ENCODE assay signal across 13 cellular contexts in genomic region chr4:6250984-6251295, GRCh38. TPM values are rescaled to one million over a fixed set of nuclear protein-coding genes. Genes with fewer than 3 reads are reported as not detected.
DNase-seq lines count a peak whose midpoint lies in the region; ATAC-seq and TF ChIP-seq lines count a peak whose summit lies in the region.
"Had no signal": no experiment of that assay in that cellular context is flagged by ENCODE, and none has a peak within 500 bp of the region (broad histone marks: within the 10 kb centered on the region; RNA-seq: fewer than 3 reads in every experiment).

No MANE protein-coding gene starts in this region.

- H3K9me3 Mint-ChIP-seq in CD4-positive, alpha-beta T cell: no peaks in the 10 kb centered on the region
- H3K9me3 Mint-ChIP-seq in stimulated activated effector memory CD8-positive, alpha-beta T cell treated with anti-CD3 and anti-CD28 coated beads, Interleukin-12 subunit alpha, Interleukin-12 subunit beta, amount 100 ng/mL, for 72 hours: no peaks in the 10 kb centered on the region

- H3K27ac ChIP-seq in CD4-positive, alpha-beta T cell (ENCODE audit: low read depth, low read length): no peak overlapping the region
- H3K27ac ChIP-seq in OCI-LY3 (ENCODE audit: low read length): no peak overlapping the region
- H3K27ac ChIP-seq in colonic mucosa: no peak overlapping the region
- H3K27ac ChIP-seq in temporal lobe (ENCODE audit: low read depth, low read length): peak overlapping the region; percentile 9
- H3K27ac ChIP-seq: SJSA1 had no signal

- H3K27me3 ChIP-seq in CD4-positive, alpha-beta T cell (ENCODE audit: control insufficient read depth, insufficient read depth, low read length): peaks cover 33% of the 10 kb centered on the region
- H3K27me3 ChIP-seq in OCI-LY3 (ENCODE audit: low read depth, low read length) (0 out of 2 replicates have a peak, but pooled peaks cover 2% of the 10 kb centered on the region), colonic mucosa (no peaks in the 10 kb centered on the region)
- H3K27me3 ChIP-seq: SJSA1 had no signal

- no peak overlapping the region for H3K4me2 ChIP-seq in OCI-LY3 (ENCODE audit: low read length)

- DNase-seq in CD4-positive, alpha-beta T cell: no peak
- DNase-seq in colonic mucosa (no peak), SIG-M5 (lab: John Stamatoyannopoulos, UW) (no peak)
- no peak for DNase-seq in stimulated activated effector memory CD8-positive, alpha-beta T cell treated with anti-CD3 and anti-CD28 coated beads, Interleukin-12 subunit alpha, Interleukin-12 subunit beta, amount 100 ng/mL, for 72 hours (ENCODE audit: low spot score in 2 of 2)
- DNase-seq: GDM1, GOT3 had no signal

- CTCF ChIA-PET in CD4-positive, alpha-beta T cell (lab: Charles Lee): interaction anchor here (0.7 to 5.3 kb wide), 9 partner anchors 9 to 116 kb away, joined by 3 to 56 read pairs (median 5); partner anchors contain the start of gene WFS1

- no peak for ATAC-seq in CD4-positive, alpha-beta T cell (ENCODE audit: poor library complexity)
- no peak for ATAC-seq in stimulated activated effector memory CD8-positive, alpha-beta T cell treated with anti-CD3 and anti-CD28 coated beads, Interleukin-12 subunit alpha, Interleukin-12 subunit beta, amount 100 ng/mL, for 72 hours
- ATAC-seq in HG02885 (IDR thresholded peaks at IDR 0.05; ENCODE audit: poor library complexity, unreplicated experiment): no peak

- H2AFZ ChIP-seq in OCI-LY3 (ENCODE audit: low read depth, low read length): no peak overlapping the region

- no peaks in the 10 kb centered on the region for H3K36me3 Mint-ChIP-seq in CD4-positive, alpha-beta T cell (ENCODE audit: low read depth)
- no peaks in the 10 kb centered on the region for H3K36me3 Mint-ChIP-seq in stimulated activated effector memory CD8-positive, alpha-beta T cell treated with anti-CD3 and anti-CD28 coated beads, Interleukin-12 subunit alpha, Interleukin-12 subunit beta, amount 100 ng/mL, for 72 hours

- POLR2A ChIA-PET in CD4-positive, alpha-beta T cell (lab: Charles Lee): interaction anchor here (1.3 kb wide), 1 partner anchor 77 kb away, joined by 6 read pairs; no protein-coding TSS in a partner anchor

- H3K27me3 Mint-ChIP-seq in CD4-positive, alpha-beta T cell: peaks cover 56% of the 10 kb centered on the region

- H3K9ac ChIP-seq in OCI-LY3 (ENCODE audit: low read length) (no peak overlapping the region), colonic mucosa (ENCODE audit: low read depth in 2 of 2, low read length in 2 of 2) (no peak overlapping the region)

- no peaks in the 10 kb centered on the region for H3K4me1 Mint-ChIP-seq in CD4-positive, alpha-beta T cell (ENCODE audit: low read depth)
- peaks cover 5% of the 10 kb centered on the region for H3K4me1 Mint-ChIP-seq in stimulated activated effector memory CD8-positive, alpha-beta T cell treated with anti-CD3 and anti-CD28 coated beads, Interleukin-12 subunit alpha, Interleukin-12 subunit beta, amount 100 ng/mL, for 72 hours

- H3K4me3 Mint-ChIP-seq in CD4-positive, alpha-beta T cell: no peak overlapping the region
- no peak overlapping the region for H3K4me3 Mint-ChIP-seq in stimulated activated effector memory CD8-positive, alpha-beta T cell treated with anti-CD3 and anti-CD28 coated beads, Interleukin-12 subunit alpha, Interleukin-12 subunit beta, amount 100 ng/mL, for 72 hours

- H4K20me1 ChIP-seq in OCI-LY3 (ENCODE audit: insufficient read depth, low read length): no peaks in the 10 kb centered on the region

- intact Hi-C loops in CD4-positive, alpha-beta T cell (cut with DNase I, micrococcal nuclease): loop anchor here (1.0 to 5.0 kb wide), 5 partner anchors 76 to 621 kb away; no protein-coding TSS in a partner anchor
- intact Hi-C loops in colonic mucosa (cut with DNase I): loop anchor here (2.0 kb wide), 1 partner anchor 76 kb away; no protein-coding TSS in a partner anchor

- peak; percentile 48 for TF ChIP-seq CTCF in CD4-positive, alpha-beta T cell (IDR thresholded peaks at IDR 0.05)
- 0 out of 2 replicates have a peak, but pooled peaks have one; percentile 3 for TF ChIP-seq CTCF in OCI-LY3 (IDR thresholded peaks at IDR 0.05; ENCODE audit: low read depth, low read length)
- peak; percentile 19 for TF ChIP-seq CTCF in colonic mucosa (IDR thresholded peaks at IDR 0.05)

- no peak overlapping the region for H3K27ac Mint-ChIP-seq in CD4-positive, alpha-beta T cell
- no peak overlapping the region for H3K27ac Mint-ChIP-seq in stimulated activated effector memory CD8-positive, alpha-beta T cell treated with anti-CD3 and anti-CD28 coated beads, Interleukin-12 subunit alpha, Interleukin-12 subunit beta, amount 100 ng/mL, for 72 hours

- H3K4me3 ChIP-seq in OCI-LY3 (ENCODE audit: low read length): no peak overlapping the region
- H3K4me3 ChIP-seq in colonic mucosa: no peak overlapping the region
- H3K4me3 ChIP-seq: GM12878, SJSA1 had no signal

- no peaks in the 10 kb centered on the region for H3K9me3 ChIP-seq in CD4-positive, alpha-beta T cell (ENCODE audit: control insufficient read depth, low read length)
- no peaks in the 10 kb centered on the region for H3K9me3 ChIP-seq in OCI-LY3 (ENCODE audit: insufficient read depth, low read length)
- no peaks in the 10 kb centered on the region for H3K9me3 ChIP-seq in colonic mucosa
- H3K9me3 ChIP-seq: SJSA1 had no signal

- no peaks in the 10 kb centered on the region for H3K36me3 ChIP-seq in OCI-LY3 (replicated peaks; ENCODE audit: low read depth, low read length)
- no peaks in the 10 kb centered on the region for H3K36me3 ChIP-seq in colonic mucosa
- H3K36me3 ChIP-seq: SJSA1 had no signal

- no peaks in the 10 kb centered on the region for H3K79me2 ChIP-seq in OCI-LY3 (ENCODE audit: low read length)

- H3K4me1 ChIP-seq in OCI-LY3 (ENCODE audit: low read length) (no peaks in the 10 kb centered on the region), colonic mucosa (no peaks in the 10 kb centered on the region)
- H3K4me1 ChIP-seq: SJSA1 had no signal

RNA-seq across cellular contexts. Expression of gene WFS1, which starts 18.7 kb away (rescaled TPM):
- total RNA-seq in CD4-positive, alpha-beta T cell: 1 to 10 TPM; 1.3 to 1.7 TPM
- total RNA-seq in colonic mucosa: 10 to 100 TPM; 12.1 to 12.7 TPM
- 4.9 TPM for total RNA-seq in temporal lobe

RNA-seq across cellular contexts. Expression of gene JAKMIP1, which starts 50.6 kb away (rescaled TPM):
- 1 to 10 TPM; 2.0 to 2.1 TPM for total RNA-seq in CD4-positive, alpha-beta T cell
- total RNA-seq in colonic mucosa (under 1 TPM; 0.19 to 0.42 TPM), temporal lobe (22.9 TPM)
- total RNA-seq: MCF 10A, RPMI7951, SJSA1 had no signal
